In the genomic region with DNA sequence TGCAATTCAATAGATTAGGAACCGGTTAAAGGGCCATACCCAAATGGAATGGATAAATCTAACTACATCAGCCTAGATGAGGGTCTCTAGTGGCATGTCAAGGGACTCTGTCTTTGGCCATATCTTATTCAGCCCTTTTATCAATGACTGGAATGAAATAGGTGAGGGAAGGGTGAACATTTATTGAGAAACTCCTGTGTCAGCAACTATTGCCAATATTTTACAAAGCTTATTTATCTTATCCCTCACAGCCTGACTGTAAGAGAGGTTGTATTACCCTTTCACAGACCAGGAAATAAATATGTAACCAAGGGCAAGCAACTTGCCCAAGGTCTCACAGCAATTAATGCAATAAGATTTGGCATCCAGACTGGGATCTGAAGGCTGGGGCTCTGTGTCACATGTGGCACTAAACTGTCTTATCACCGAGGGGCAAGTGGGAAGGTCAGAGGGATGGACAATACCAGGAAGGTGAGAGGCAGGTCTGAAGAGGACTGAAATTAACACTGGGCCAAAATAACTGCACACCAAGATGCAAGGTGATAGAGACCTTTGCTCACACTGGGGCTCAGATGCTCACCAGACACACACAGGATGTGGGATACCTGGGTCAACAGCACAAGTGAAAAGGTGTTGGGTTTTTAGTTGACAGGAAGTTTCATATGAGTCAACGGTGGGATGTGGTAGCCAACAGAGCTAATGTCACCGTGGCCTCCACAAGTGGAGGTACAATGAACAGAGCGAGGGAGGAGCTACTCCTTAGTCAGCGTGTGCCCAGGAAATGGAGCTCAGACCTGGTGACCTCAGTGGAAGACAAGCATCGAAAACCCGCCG, we compare ENCODE assay signal across 8 cellular contexts.
DNase-seq lines count a peak whose midpoint lies in the region; ATAC-seq and TF ChIP-seq lines count a peak whose summit lies in the region.

No MANE protein-coding gene starts in this region.

- no peak overlapping the region for H3K4me3 Mint-ChIP-seq in H9

- H2BK20ac ChIP-seq in H9 (ENCODE audit: low read depth, low read length, poor library complexity, severe bottlenecking) = no peak overlapping the region

- H3K18ac ChIP-seq in H9 (ENCODE audit: insufficient read length, low read depth, low read length) = no peak overlapping the region

- H2BK120ac ChIP-seq in H9 (ENCODE audit: low read depth, low read length, poor library complexity, severe bottlenecking) = no peak overlapping the region

- DNase-seq in activated CD4-positive, alpha-beta T cell treated with anti-CD3 and anti-CD28 coated beads, Interleukin-2, amount 50 U/mL, for 48 hours = peak; percentile 57 to 74
- DNase-seq in GOT3 (lab: John Stamatoyannopoulos, UW) (no peak), NCI-H2107 treated with DMSO at 0.1 percent for 48 hours (lab: John Stamatoyannopoulos, UW; ENCODE audit: unreplicated experiment) (no peak), H9 (no peak), NCI-H2196 (lab: John Stamatoyannopoulos, UW; ENCODE audit: unreplicated experiment) (no peak)

- peaks cover 0 to 2% (median under 1%) of the 10 kb centered on the region in 3 experiments; a peak in 3 of 7 replicates for H3K36me3 Mint-ChIP-seq in H9 (ENCODE audit: insufficient read depth in 1 of 3, low read depth in 3 of 3)

- no peak overlapping the region for H3K23ac ChIP-seq in H9 (ENCODE audit: insufficient read length, low read depth, low read length)

- H3K4me1 ChIP-seq in neutrophil (ENCODE audit: control insufficient read depth in 1 of 2, insufficient read depth in 1 of 2, low read depth in 1 of 2, low read length in 1 of 2) (peaks cover 64 to 65% of the 10 kb centered on the region in 2 experiments), H9 (ENCODE audit: insufficient read depth, low read length) (no peaks in the 10 kb centered on the region; the same call in 1 of the 2 replicates)

- H3K4ac ChIP-seq in H9 (ENCODE audit: low read depth, low read length) = no peak overlapping the region

- no peak overlapping the region for H3K9ac ChIP-seq in H9 (ENCODE audit: extremely low read depth, insufficient read length, low read length)

- WGBS in H9 (ENCODE audit: extremely low coverage, insufficient read length, low lambda C conversion rate) = no CpG with 5 or more reads among the region's 9 CpGs

- no peaks in the 10 kb centered on the region; the same call in none of the 2 replicates for H3K27me3 Mint-ChIP-seq in H9 (ENCODE audit: low read depth)

- no peak overlapping the region for H3K4me2 ChIP-seq in H9 (ENCODE audit: insufficient read depth, insufficient read length, low read length)

- peaks cover 0 to 9% of the 10 kb centered on the region in 2 experiments; a peak in 2 of 4 replicates for H3K4me1 Mint-ChIP-seq in H9

- H3K79me1 ChIP-seq in H9 (ENCODE audit: insufficient read depth, low read depth, low read length, poor library complexity, severe bottlenecking) = no peaks in the 10 kb centered on the region

- no peak overlapping the region for H4K5ac ChIP-seq in H9 (ENCODE audit: insufficient read length, low read depth, low read length)

- H3K9me3 Mint-ChIP-seq in H9 = peaks cover 8 to 11% of the 10 kb centered on the region in 2 experiments

- H4K8ac ChIP-seq in H9 (replicated peaks; ENCODE audit: insufficient read length, low read depth, low read length) = no peak overlapping the region

- H2AFZ ChIP-seq in H9 (ENCODE audit: low read length) = no peak overlapping the region

- no peak overlapping the region for H2BK5ac ChIP-seq in H9 (ENCODE audit: insufficient read length, low read length)

- H3K27ac ChIP-seq in neutrophil = peak overlapping the region; percentile 84
- H3K27ac ChIP-seq in H9 (ENCODE audit: insufficient read length, low read depth, low read length) = no peak overlapping the region

- no peak overlapping the region for H4K91ac ChIP-seq in H9 (ENCODE audit: insufficient read length, low read depth, low read length)

- H2BK15ac ChIP-seq in H9 (ENCODE audit: low read depth, low read length) = no peak overlapping the region

- H3K56ac ChIP-seq in H9 (ENCODE audit: insufficient read length, low read depth, low read length) = no peak overlapping the region

- no peak overlapping the region for H2AK5ac ChIP-seq in H9 (ENCODE audit: insufficient read length, low read length)

- H3K27ac Mint-ChIP-seq in H9 = no peak overlapping the region

- no peak overlapping the region for H3K4me3 ChIP-seq in neutrophil (ENCODE audit: low read depth in 1 of 2, low read length in 1 of 2)

- no peak overlapping the region for H2BK12ac ChIP-seq in H9 (ENCODE audit: insufficient read length, low read depth, low read length)

- no peaks in the 10 kb centered on the region for H3K27me3 ChIP-seq in neutrophil
- H3K27me3 ChIP-seq in H9 (ENCODE audit: insufficient read depth, low read length) = no peaks in the 10 kb centered on the region; the same call in 1 of the 2 replicates

- H3K36me3 ChIP-seq in neutrophil = no peaks in the 10 kb centered on the region

- H3K79me2 ChIP-seq in H9 (ENCODE audit: insufficient read depth, low read length) = no peaks in the 10 kb centered on the region

- TF ChIP-seq CTCF in neutrophil (IDR thresholded peaks at IDR 0.05) (no peak), H9 (conservative IDR thresholded peaks at IDR 0.05) (no peak)

- no peaks in the 10 kb centered on the region for H4K20me1 ChIP-seq in H9 (ENCODE audit: control insufficient read depth, insufficient read depth, insufficient read length)

- ATAC-seq in GM18907 (IDR thresholded peaks at IDR 0.05; ENCODE audit: unreplicated experiment) (peak; percentile 90), HG03095 (IDR thresholded peaks at IDR 0.05; ENCODE audit: unreplicated experiment) (peak; percentile 88)

- H3K23me2 ChIP-seq in H9 (ENCODE audit: insufficient read length, low read depth, low read length, poor library complexity, severe bottlenecking) = no peaks in the 10 kb centered on the region

- H3K9me3 ChIP-seq in neutrophil (no peaks in the 10 kb centered on the region), H9 (ENCODE audit: control insufficient read depth, low read depth, low read length) (no peaks in the 10 kb centered on the region)

- no peak overlapping the region for H3K14ac ChIP-seq in H9 (ENCODE audit: insufficient read depth, low read length)

- H3T11ph ChIP-seq in H9 (ENCODE audit: low read length) = no peak overlapping the region

Comparison
In these comparisons a context has a peak if more than half of its experiments do, and no peak if none do; other contexts are left out.
1. DNase-seq: peak in activated CD4-positive, alpha-beta T cell treated with anti-CD3 and anti-CD28 coated beads, Interleukin-2, amount 50 U/mL, for 48 hours (2 of 2); none in GOT3 (single experiment), NCI-H2107 treated with DMSO at 0.1 percent for 48 hours (single experiment), H9 (single experiment) and NCI-H2196 (single experiment).